In the genomic region with DNA sequence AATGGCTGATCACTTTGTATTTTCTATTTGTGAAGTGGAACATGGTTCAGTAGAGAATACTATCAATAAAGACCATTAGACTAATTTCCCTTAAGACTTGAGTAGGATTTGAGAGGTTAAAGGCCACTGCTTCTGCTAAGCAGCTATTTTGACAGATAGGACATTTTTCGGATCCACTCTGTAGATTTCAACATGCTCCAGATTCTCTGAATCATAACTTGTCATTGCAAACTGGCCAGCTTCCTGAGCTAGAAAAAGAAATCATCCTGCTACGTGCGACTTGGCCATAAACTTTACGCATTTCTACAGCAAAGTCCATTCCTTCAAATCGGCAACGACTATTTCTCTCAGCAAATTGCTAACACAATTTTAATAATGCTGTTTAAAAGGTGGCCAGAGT, we compare ENCODE assay signal across 22 cellular contexts.
"Had no signal": no experiment of that assay in that cellular context is flagged by ENCODE, and none has a peak within 500 bp of the region (broad histone marks: within the 10 kb centered on the region; RNA-seq: fewer than 3 reads in every experiment).

No MANE protein-coding gene starts in this region.

- H3K9ac ChIP-seq: parathyroid adenoma had no signal

- H3K27ac ChIP-seq: coronary artery, parathyroid adenoma, psoas muscle, skin epidermis, stomach, suprapubic skin, thyroid gland, upper lobe of left lung, vagina had no signal

- H3K4me3 ChIP-seq: coronary artery, gastroesophageal sphincter, psoas muscle, skin epidermis, stomach, suprapubic skin, thyroid gland, upper lobe of left lung, vagina had no signal

- H3K4me1 ChIP-seq: gastroesophageal sphincter, parathyroid adenoma, suprapubic skin, upper lobe of left lung, vagina had no signal

- H2AFZ ChIP-seq: parathyroid adenoma had no signal

- H3K9me3 ChIP-seq: gastroesophageal sphincter, psoas muscle, stomach, suprapubic skin, thyroid gland, upper lobe of left lung, vagina had no signal

- H3K79me2 ChIP-seq: parathyroid adenoma had no signal

- DNase-seq: effector CD4-positive, alpha-beta T cell; endodermal cell; erythroblast; glutamatergic neuron; immature natural killer cell; kidney; left colon; left ventricle myocardium superior; naive thymus-derived CD4-positive, alpha-beta T cell; nephron progenitor cell; psoas muscle; stimulated activated CD4-positive, alpha-beta T cell treated with anti-CD3 and anti-CD28 coated beads, Interleukin-12 subunit alpha, Interleukin-12 subunit beta, amount 100 ng/mL, for 4 hours; stimulated activated naive CD4-positive, alpha-beta T cell; stomach; thyroid gland; upper lobe of left lung had no signal

- FAIRE-seq: kidney had no signal

- H3K27me3 ChIP-seq: gastroesophageal sphincter, stomach, suprapubic skin, thyroid gland, upper lobe of left lung, vagina had no signal

- ATAC-seq: gastroesophageal sphincter; left ventricle myocardium superior; naive thymus-derived CD4-positive, alpha-beta T cell; psoas muscle had no signal
